ENCODE assay signal across 12 cellular contexts in the genomic region with DNA sequence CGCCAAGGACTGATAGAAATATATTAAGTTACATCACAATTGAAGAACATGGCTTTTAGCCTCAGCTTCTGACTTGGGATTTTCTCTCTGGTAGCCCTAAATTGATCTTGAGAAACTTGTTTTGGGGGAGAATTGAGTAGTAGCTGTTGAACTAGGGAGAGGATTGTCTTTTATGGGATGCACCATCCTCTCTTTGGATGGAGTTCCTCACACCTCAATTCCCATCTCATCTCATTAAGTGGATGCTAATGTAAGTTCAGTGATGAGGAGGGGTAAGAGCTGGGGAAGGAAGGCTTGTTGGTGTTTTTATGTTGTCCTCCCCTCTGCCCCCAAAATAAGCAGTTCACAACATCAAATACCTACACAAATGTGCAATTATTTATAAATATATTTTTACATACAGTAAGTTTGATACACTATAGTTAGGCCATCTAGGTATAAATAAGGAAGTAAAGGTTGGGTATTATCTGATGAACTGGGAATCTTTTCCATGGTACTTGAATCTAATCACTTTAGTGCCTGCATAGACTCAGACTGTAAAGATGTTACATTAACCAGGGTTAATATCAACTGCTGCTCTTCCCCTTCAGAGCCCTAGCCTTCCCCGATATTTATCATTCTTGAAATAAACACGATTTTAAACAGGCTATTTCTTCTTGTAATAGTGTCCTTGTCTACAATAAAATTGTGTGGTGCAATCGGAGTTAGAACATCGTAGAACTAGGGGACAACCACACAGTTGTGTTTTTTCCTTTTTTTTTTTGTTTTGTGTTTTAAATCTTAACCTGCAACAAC. TPM values are rescaled to one million over a fixed set of nuclear protein-coding genes. Genes with fewer than 3 reads are reported as not detected.
DNase-seq lines count a peak whose midpoint lies in the region; ATAC-seq, FAIRE-seq and TF ChIP-seq lines count a peak whose summit lies in the region.
"Had no signal": no experiment of that assay in that cellular context is flagged by ENCODE, and none has a peak within 500 bp of the region (broad histone marks: within the 10 kb centered on the region; RNA-seq: fewer than 3 reads in every experiment).

No MANE protein-coding gene starts in this region.

- no peak overlapping the region for H2AK5ac ChIP-seq in H1 (ENCODE audit: low read depth, low read length)

- no peak overlapping the region; the same call in 1 of the 2 replicates for H3K18ac ChIP-seq in H1 (ENCODE audit: extremely low read depth, low read length)

- no peak overlapping the region for H2BK20ac ChIP-seq in H1 (ENCODE audit: low read length)

- H3K9ac ChIP-seq in H1 (replicated peaks in 1 of 4; ENCODE audit: extremely low read depth in 1 of 4, low read depth in 3 of 4, low read length in 3 of 4): peak overlapping the region in 3 of 4 experiments; percentile 32 to 46 (median 45); a peak in 5 of 7 replicates

- no peak for FAIRE-seq in H1 (lab: Jason Lieb, UNC)

- no peak for ATAC-seq in upper lobe of right lung
- no peak for ATAC-seq in activated CD4-positive, alpha-beta T cell treated with anti-CD3 and anti-CD28 coated beads for 36 hours

- H3K4me1 Mint-ChIP-seq in MCF 10A (ENCODE audit: insufficient read depth, unreplicated experiment): peaks cover 7% of the 10 kb centered on the region
- peaks cover 48% of the 10 kb centered on the region for H3K4me1 Mint-ChIP-seq in mesothelial cell of epicardium
- peaks cover 18% of the 10 kb centered on the region for H3K4me1 Mint-ChIP-seq in activated CD4-positive, alpha-beta T cell treated with anti-CD3 and anti-CD28 coated beads for 36 hours

- peaks cover 62 to 100% of the 10 kb centered on the region in 2 experiments for H3K79me2 ChIP-seq in H1 (ENCODE audit: control insufficient read depth in 1 of 2, insufficient read depth in 2 of 2, low read length in 2 of 2)

- H3K4me3 Mint-ChIP-seq in MCF 10A (ENCODE audit: unreplicated experiment): no peak overlapping the region
- peak overlapping the region; percentile 54 for H3K4me3 Mint-ChIP-seq in mesothelial cell of epicardium
- H3K4me3 Mint-ChIP-seq in activated CD4-positive, alpha-beta T cell treated with anti-CD3 and anti-CD28 coated beads for 36 hours: no peak overlapping the region
- H3K4me3 Mint-ChIP-seq: activated B cell treated with CpG ODN at 0.5 μM for 24 hours had no signal

- no peak overlapping the region for H4K8ac ChIP-seq in H1 (ENCODE audit: extremely low read depth, insufficient read depth, low read length)

- no peak overlapping the region for H3K14ac ChIP-seq in H1 (ENCODE audit: insufficient read length)

- H2BK120ac ChIP-seq in H1 (replicated peaks; ENCODE audit: low read depth, low read length): no peak overlapping the region

- H3K36me3 Mint-ChIP-seq in MCF 10A (ENCODE audit: insufficient read depth, unreplicated experiment) (no peaks in the 10 kb centered on the region), mesothelial cell of epicardium (no peaks in the 10 kb centered on the region)
- H3K36me3 Mint-ChIP-seq in activated CD4-positive, alpha-beta T cell treated with anti-CD3 and anti-CD28 coated beads for 36 hours (ENCODE audit: low read depth): no peaks in the 10 kb centered on the region

- DNase-seq in breast epithelium (ENCODE audit: low spot score in 2 of 2) (no peak), MCF 10A (ENCODE audit: unreplicated experiment) (no peak), H1 (ENCODE audit: low read depth in 1 of 2, low spot score in 2 of 2) (no peak), mesothelial cell of epicardium (ENCODE audit: low spot score in 2 of 2, unreplicated experiment in 2 of 2) (no peak), upper lobe of right lung (no peak), T-helper 9 cell (no peak), H4 (ENCODE audit: low spot score) (no peak)
- DNase-seq in activated CD4-positive, alpha-beta T cell treated with anti-CD3 and anti-CD28 coated beads for 36 hours: no peak
- DNase-seq: activated B cell treated with CpG ODN at 0.5 μM for 24 hours; activated T-cell treated with anti-CD3 and anti-CD28 coated beads, Interleukin-2, amount 50 U/mL, for 48 hours; cerebellar nuclear complex; GOT3 had no signal

- no peak for TF ChIP-seq RAD21 in H1 (IDR thresholded peaks at IDR 0.05 in 1 of 2, conservative IDR thresholded peaks at IDR 0.05 in 1 of 2; ENCODE audit: low read depth in 2 of 2, low read length in 2 of 2)

- H3K23ac ChIP-seq in H1 (ENCODE audit: insufficient read length): no peak overlapping the region

- TF ChIP-seq EP300 in H1 (IDR thresholded peaks at IDR 0.05; ENCODE audit: borderline replicate concordance in 1 of 2, low read depth in 2 of 2, low read length in 2 of 2): no peak

- no peaks in the 10 kb centered on the region for H3K9me3 ChIP-seq in breast epithelium
- no peaks in the 10 kb centered on the region for H3K9me3 ChIP-seq in H1 (ENCODE audit: insufficient read depth in 2 of 2, low read depth in 1 of 2, low read length in 1 of 2)
- H3K9me3 ChIP-seq in upper lobe of right lung: no peaks in the 10 kb centered on the region

- peaks cover 0 to 5% of the 10 kb centered on the region in 2 donors for H3K4me1 ChIP-seq in breast epithelium
- peaks cover 0 to 23% (median 8%) of the 10 kb centered on the region in 4 experiments; a peak in 5 of 7 replicates for H3K4me1 ChIP-seq in H1 (replicated peaks in 1 of 4; ENCODE audit: control insufficient read depth in 3 of 4, insufficient read depth in 4 of 4, low read length in 3 of 4)
- no peaks in the 10 kb centered on the region for H3K4me1 ChIP-seq in upper lobe of right lung

- peaks cover 9% of the 10 kb centered on the region for H3K23me2 ChIP-seq in H1 (ENCODE audit: low read depth, low read length)

- H4K91ac ChIP-seq in H1 (replicated peaks; ENCODE audit: insufficient read length, low read length): no peak overlapping the region

- BruUV-seq in MCF 10A (replicated peaks; lab: Mats Ljungman, UMichigan): no TSS peak

- no peaks in the 10 kb centered on the region for H3K27me3 Mint-ChIP-seq in MCF 10A (ENCODE audit: insufficient read depth, unreplicated experiment)
- no peaks in the 10 kb centered on the region for H3K27me3 Mint-ChIP-seq in mesothelial cell of epicardium (ENCODE audit: low read depth)
- H3K27me3 Mint-ChIP-seq in activated CD4-positive, alpha-beta T cell treated with anti-CD3 and anti-CD28 coated beads for 36 hours: peaks cover 23% of the 10 kb centered on the region

- H2AFZ ChIP-seq in H1 (ENCODE audit: low read length): no peak overlapping the region

- H3K27ac Mint-ChIP-seq in MCF 10A (ENCODE audit: low read depth, unreplicated experiment) (no peak overlapping the region), mesothelial cell of epicardium (peak overlapping the region; percentile 28)
- no peak overlapping the region for H3K27ac Mint-ChIP-seq in activated CD4-positive, alpha-beta T cell treated with anti-CD3 and anti-CD28 coated beads for 36 hours
- H3K27ac Mint-ChIP-seq: activated B cell treated with CpG ODN at 0.5 μM for 24 hours had no signal

- no peak overlapping the region for H3K4ac ChIP-seq in H1 (replicated peaks; ENCODE audit: insufficient read length, low read depth, low read length)

- CTCF ChIA-PET in MCF 10A (lab: Yijun Ruan, JAX): interaction anchor here (0.7 to 1.3 kb wide), 3 partner anchors 9 to 137 kb away, joined by 3 to 9 read pairs (median 5); no protein-coding TSS in a partner anchor
- CTCF ChIA-PET in H1 (lab: Charles Lee; ENCODE audit: partially characterized antibody): interaction anchor here (0.6 to 1.6 kb wide), 3 partner anchors 9 to 409 kb away, joined by 3 to 7 read pairs (median 7); no protein-coding TSS in a partner anchor
- CTCF ChIA-PET in activated CD4-positive, alpha-beta T cell treated with anti-CD3 and anti-CD28 coated beads for 36 hours (lab: Charles Lee): interaction anchor here (0.7 to 1.4 kb wide), 2 partner anchors 48 to 341 kb away, joined by 3 to 4 read pairs; no protein-coding TSS in a partner anchor

- H4K5ac ChIP-seq in H1 (ENCODE audit: insufficient read length, low read depth, low read length): peak overlapping the region; percentile 1

- H3K4me2 ChIP-seq in H1 (ENCODE audit: insufficient read depth in 1 of 2, low read depth in 2 of 2, low read length in 2 of 2): peak overlapping the region; percentile 79 to 80

- H3K9me3 Mint-ChIP-seq in MCF 10A (ENCODE audit: unreplicated experiment) (no peaks in the 10 kb centered on the region), mesothelial cell of epicardium (no peaks in the 10 kb centered on the region)
- no peaks in the 10 kb centered on the region for H3K9me3 Mint-ChIP-seq in activated CD4-positive, alpha-beta T cell treated with anti-CD3 and anti-CD28 coated beads for 36 hours (ENCODE audit: low read depth)
- H3K9me3 Mint-ChIP-seq: activated B cell treated with CpG ODN at 0.5 μM for 24 hours had no signal

- no peak for TF ChIP-seq POLR2A in breast epithelium (IDR thresholded peaks at IDR 0.05)
- TF ChIP-seq POLR2A in H1 (IDR thresholded peaks at IDR 0.05; ENCODE audit: control extremely low read depth in 1 of 2, low read depth in 2 of 2, low read length in 2 of 2): peak in 1 of 2 experiments; percentile 73; a peak in 2 of 3 replicates

- no peaks in the 10 kb centered on the region for H3K79me1 ChIP-seq in H1 (ENCODE audit: low read depth, low read length)

- TF ChIP-seq CTCF in breast epithelium (IDR thresholded peaks at IDR 0.05) (no peak), MCF 10A (IDR thresholded peaks at IDR 0.05; ENCODE audit: unreplicated experiment) (no peak), H1 (IDR thresholded peaks at IDR 0.05; ENCODE audit: control extremely low read depth in 1 of 3, insufficient read depth in 1 of 3, low read depth in 1 of 3, low read length in 3 of 3) (no peak), mesothelial cell of epicardium (IDR thresholded peaks at IDR 0.05; ENCODE audit: unreplicated experiment) (no peak), upper lobe of right lung (IDR thresholded peaks at IDR 0.05) (no peak)

- H3K36me3 ChIP-seq in breast epithelium: no peaks in the 10 kb centered on the region
- H3K36me3 ChIP-seq in H1 (ENCODE audit: control insufficient read depth in 2 of 4, insufficient read depth in 4 of 4, low read length in 3 of 4): peaks cover 2 to 62% (median 13%) of the 10 kb centered on the region in 4 experiments; a peak in 6 of 8 replicates
- H3K36me3 ChIP-seq in upper lobe of right lung: no peaks in the 10 kb centered on the region

- H2BK15ac ChIP-seq in H1 (ENCODE audit: low read length): no peak overlapping the region

- POLR2A ChIA-PET in MCF 10A (lab: Yijun Ruan, JAX) (no interaction called here), H1 (lab: Charles Lee; ENCODE audit: partially characterized antibody) (interaction anchor here (1.4 to 6.7 kb wide), 8 partner anchors 10 to 410 kb away, joined by 3 to 63 read pairs (median 7); no protein-coding TSS in a partner anchor)
- POLR2A ChIA-PET in activated CD4-positive, alpha-beta T cell treated with anti-CD3 and anti-CD28 coated beads for 36 hours (lab: Charles Lee): no interaction called here

- H3K27me3 ChIP-seq in breast epithelium (no peaks in the 10 kb centered on the region), H1 (replicated peaks in 1 of 4; ENCODE audit: control insufficient read depth in 3 of 4, extremely low read depth in 1 of 4, insufficient read depth in 3 of 4, low read length in 3 of 4) (no peaks in the 10 kb centered on the region), upper lobe of right lung (peaks cover 5% of the 10 kb centered on the region)

- H2BK5ac ChIP-seq in H1 (ENCODE audit: low read depth, low read length): no peak overlapping the region

- H2BK12ac ChIP-seq in H1 (ENCODE audit: low read depth, low read length): no peak overlapping the region

- intact Hi-C loops in breast epithelium (cut with DNase I; ENCODE audit: low total_unique reads) (loop anchor here (10.0 kb wide), 1 partner anchor 595 kb away; no protein-coding TSS in a partner anchor), MCF 10A (cut with micrococcal nuclease) (no loop called here), upper lobe of right lung (cut with DNase I) (no loop called here)
- intact Hi-C loops in activated CD4-positive, alpha-beta T cell treated with anti-CD3 and anti-CD28 coated beads for 36 hours (cut with DNase I, micrococcal nuclease): loop anchor here in 1 of 2 experiments (10.0 kb wide), 2 partner anchors 745 to 1095 kb away; no protein-coding TSS in a partner anchor

- 41% methylated on average over 5 of the region's 5 CpGs; no CpG with 5 or more reads in 1 of the 2 experiments for WGBS in H1 (ENCODE audit: extremely low coverage in 1 of 2, insufficient coverage in 1 of 2, insufficient read length in 1 of 2, insufficient replicate concordance in 2 of 2, low coverage in 1 of 2, low lambda C conversion rate in 2 of 2, missing lambda C conversion rate in 1 of 2), 2 experiments

- peaks cover 20 to 33% of the 10 kb centered on the region in 2 experiments for H4K20me1 ChIP-seq in H1 (replicated peaks in 1 of 2; ENCODE audit: control insufficient read depth in 1 of 2, insufficient read depth in 2 of 2, low read length in 2 of 2)

- H3K56ac ChIP-seq in H1 (replicated peaks; ENCODE audit: insufficient read length, low read depth, low read length): no peak overlapping the region

- H3K4me3 ChIP-seq in breast epithelium: peak overlapping the region in 2 of 3 donors; percentile 11 to 82
- peak overlapping the region; percentile 1 to 94 (median 89); a peak in 7 of 8 replicates for H3K4me3 ChIP-seq in H1 (ENCODE audit: extremely low read depth in 1 of 4, insufficient read depth in 2 of 4, low read depth in 3 of 4, low read length in 4 of 4)
- H3K4me3 ChIP-seq in upper lobe of right lung: peak overlapping the region; percentile 14

- peak overlapping the region; percentile 67 to 91 for H3K27ac ChIP-seq in breast epithelium
- no peak overlapping the region for H3K27ac ChIP-seq in H1 (ENCODE audit: low read depth, low read length)
- H3K27ac ChIP-seq in upper lobe of right lung: no peak overlapping the region

RNA-seq across cellular contexts. Expression of gene GJA1, which starts 4.2 kb away (rescaled TPM):
- total RNA-seq in breast epithelium: 10 to 100 TPM; 37.3 to 91.0 (median 90.1) TPM
- not detected in 2 replicates for total RNA-seq in MCF 10A (2022)
- 775 and 795 TPM in 2 replicates for total RNA-seq in H1 (2021; fragmentation: NEBNext Ultra II Directional; extraction: Animal tissue kit (Norgen Biotek cat#: 25700))
- 289 and 468 TPM in 2 replicates for polyA plus RNA-seq in H1 (2011; rRNA removed)
- 505 TPM for polyA plus RNA-seq in H1 (2011; cell fraction: cytosol; rRNA removed)
- 212 TPM for polyA plus RNA-seq in H1 (2011; cell fraction: nucleus; rRNA removed)
- polyA plus RNA-seq in H1 (2012, experiment 1 of 2): 544 to 757 TPM (median 618 TPM) in 4 replicates
- 50.8 TPM for polyA plus RNA-seq in H1 (2012, experiment 2 of 2)
- 1,264 TPM for polyA plus RNA-seq in H1 (2013, experiment 1 of 2)
- 1,314 TPM for polyA plus RNA-seq in H1 (2013, experiment 2 of 2)
- 852 and 1,009 TPM in 2 replicates for polyA minus RNA-seq in H1 (2011; rRNA and poly(A)+ RNA removed)
- polyA minus RNA-seq in H1 (2011; cell fraction: cytosol; rRNA and poly(A)+ RNA removed): 396 TPM
- 233 TPM for polyA minus RNA-seq in H1 (2011; cell fraction: nucleus; rRNA and poly(A)+ RNA removed)
- total RNA-seq in mesothelial cell of epicardium: 125 to 140 TPM (median 136 TPM) in 3 replicates
- total RNA-seq in upper lobe of right lung: 127 TPM
- under 1 TPM; 0.09 to 0.14 TPM for total RNA-seq in activated CD4-positive, alpha-beta T cell treated with anti-CD3 and anti-CD28 coated beads for 36 hours
- total RNA-seq in H4 (2014; rRNA removed; shearing (Covaris generic)): 60.4 and 79.5 TPM in 2 replicates
- total RNA-seq: activated B cell treated with CpG ODN at 0.5 μM for 24 hours had no signal

Comparison
In these comparisons a context has a peak if more than half of its experiments do, and no peak if none do; other contexts are left out.
1. RNA of gene GJA1, which starts 4.2 kb away (total RNA-seq): 775 to 795 TPM in H1, 125 to 140 TPM in mesothelial cell of epicardium, 127 TPM in upper lobe of right lung (single experiment), 37.3 to 91.0 TPM in breast epithelium and 60.4 to 79.5 TPM in H4; 0.09 to 0.14 TPM in activated CD4-positive, alpha-beta T cell treated with anti-CD3 and anti-CD28 coated beads for 36 hours and not detected in MCF 10A; every median in the first group is over 10 times any median in the second.
2. H3K27ac ChIP-seq: peak in breast epithelium (2 of 2); none in H1 (single experiment) and upper lobe of right lung (single experiment).
3. H3K4me3 ChIP-seq: peak in every context shown above with its lines; median percentile 89 in H1; 46 in breast epithelium; 14 in upper lobe of right lung.